In genomic region chr18:44742741-44743311, GRCh38 we compare ENCODE assay signal across 9 cellular contexts.
DNase-seq lines count a peak whose midpoint lies in the region; ATAC-seq and TF ChIP-seq lines count a peak whose summit lies in the region.
"Had no signal": no experiment of that assay in that cellular context is flagged by ENCODE, and none has a peak within 500 bp of the region (broad histone marks: within the 10 kb centered on the region; RNA-seq: fewer than 3 reads in every experiment).

No MANE protein-coding gene starts in this region.

- no peaks in the 10 kb centered on the region for H3K9me2 ChIP-seq in MM.1S (replicated peaks; ENCODE audit: insufficient read depth, low read length)

- H3K4me1 ChIP-seq in MM.1S (ENCODE audit: low read length), result peaks cover 23% of the 10 kb centered on the region; the same call in 1 of the 2 replicates

- H3K4me1 Mint-ChIP-seq in memory B cell, result peaks cover 59% of the 10 kb centered on the region

- TF ChIP-seq CTCF in astrocyte of the spinal cord (IDR thresholded peaks at IDR 0.05; ENCODE audit: low read depth, low read length) (no peak), MM.1S (IDR thresholded peaks at IDR 0.05; ENCODE audit: low read length) (no peak)

- H3K79me2 ChIP-seq in MM.1S (ENCODE audit: low read length), result peaks cover 96% of the 10 kb centered on the region

- intact Hi-C loops in Right ventricle myocardium inferior (cut with DNase I), result no loop called here
- intact Hi-C loops in cardiac septum (cut with DNase I), result loop anchor here (5.0 kb wide), 2 partner anchors 49 to 51 kb away; no protein-coding TSS in a partner anchor

- no peaks in the 10 kb centered on the region for H4K20me1 ChIP-seq in MM.1S (ENCODE audit: insufficient read depth, low read length)

- no peak overlapping the region for H3K9ac ChIP-seq in MM.1S (ENCODE audit: low read length)

- DNase-seq in Right ventricle myocardium inferior (ENCODE audit: missing footprints), result no peak
- no peak for DNase-seq in cardiac septum (ENCODE audit: low spot score)
- peak; percentile 81 for DNase-seq in astrocyte of the spinal cord (ENCODE audit: low read depth, low spot score)
- DNase-seq in memory B cell (ENCODE audit: low spot score in 2 of 2), result no peak
- no peak for DNase-seq in effector CD8-positive, alpha-beta T cell (lab: John Stamatoyannopoulos, UW)
- no peak for DNase-seq in MM.1S
- DNase-seq: AML-193 had no signal

- H3F3A ChIP-seq in MM.1S (ENCODE audit: insufficient read depth, low read length), result no peaks in the 10 kb centered on the region

- no peaks in the 10 kb centered on the region; the same call in 1 of the 2 replicates for H3K36me3 ChIP-seq in MM.1S (replicated peaks; ENCODE audit: insufficient read depth, low read length)

- peak; percentile 78 for ATAC-seq in Right ventricle myocardium inferior
- ATAC-seq in memory B cell (ENCODE audit: low read depth), result no peak
- ATAC-seq in GM18502 (IDR thresholded peaks at IDR 0.05; ENCODE audit: poor library complexity, unreplicated experiment), result no peak
- no peak for ATAC-seq in HG02571 (IDR thresholded peaks at IDR 0.05; ENCODE audit: unreplicated experiment)

- H3K9me3 ChIP-seq in MM.1S (replicated peaks; ENCODE audit: insufficient read depth, low read length), result no peaks in the 10 kb centered on the region

- H3K27ac ChIP-seq in MM.1S (ENCODE audit: low read length), result no peak overlapping the region

- in situ Hi-C loops in astrocyte of the spinal cord (cut with HindIII; ENCODE audit: low sequenced_read_pairs), result no loop called here

- no peak overlapping the region for H3K4me3 Mint-ChIP-seq in memory B cell

- no peak overlapping the region for H2AFZ ChIP-seq in MM.1S (ENCODE audit: low read length)

- H3K36me3 Mint-ChIP-seq in memory B cell, result peaks cover 39% of the 10 kb centered on the region

- H3K4me3 ChIP-seq in astrocyte of the spinal cord (ENCODE audit: low read depth, low read length) (no peak overlapping the region), MM.1S (ENCODE audit: low read length) (no peak overlapping the region)

- H3K27me3 Mint-ChIP-seq in memory B cell, result no peaks in the 10 kb centered on the region

- H3K4me2 ChIP-seq in MM.1S (ENCODE audit: low read depth, low read length), result no peak overlapping the region

- H3K27me3 ChIP-seq in MM.1S (replicated peaks; ENCODE audit: insufficient read depth, low read length), result no peaks in the 10 kb centered on the region

- H3K27ac Mint-ChIP-seq in memory B cell, result peak overlapping the region; percentile 26

- H3K9me3 Mint-ChIP-seq in memory B cell, result no peaks in the 10 kb centered on the region
